13 cellular contexts compared by ENCODE assay signal in the genomic region with DNA sequence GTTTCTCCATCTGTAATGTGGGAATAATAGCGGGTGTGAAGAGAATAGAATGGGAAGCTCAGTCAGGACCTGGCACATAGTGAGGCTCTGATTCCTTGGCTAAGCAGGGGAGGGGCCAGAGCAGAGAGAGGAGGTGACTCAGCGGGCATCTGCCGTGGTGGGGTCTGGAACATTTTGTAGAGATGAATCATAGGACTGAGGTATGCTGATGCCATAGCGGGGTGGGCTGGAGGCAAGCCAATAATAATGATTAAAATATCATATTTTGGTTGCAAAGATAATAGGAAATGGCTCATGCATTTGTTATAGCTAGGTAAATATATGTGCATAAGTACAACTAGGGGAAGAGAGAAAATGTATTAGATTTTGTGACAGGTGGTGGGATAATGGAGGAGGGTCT. TPM values are rescaled to one million over a fixed set of nuclear protein-coding genes. Genes with fewer than 3 reads are reported as not detected.
A peak's percentile ranks its signal among the peaks of the same experiment; 100 is the strongest.
DNase-seq lines count a peak whose midpoint lies in the region; ATAC-seq and TF ChIP-seq lines count a peak whose summit lies in the region.
"Had no signal": no experiment of that assay in that cellular context is flagged by ENCODE, and none has a peak within 500 bp of the region (broad histone marks: within the 10 kb centered on the region; RNA-seq: fewer than 3 reads in every experiment).

No MANE protein-coding gene starts in this region.

- peak overlapping the region; percentile 76 for H3K4me3 Mint-ChIP-seq in endothelial cell (ENCODE audit: unreplicated experiment)
- H3K4me3 Mint-ChIP-seq: activated B cell treated with CpG ODN at 0.5 μM for 24 hours; activated naive CD8-positive, alpha-beta T cell had no signal

- DNase-seq in ELR (ENCODE audit: low read depth): peak; percentile 98
- peak; percentile 33 for DNase-seq in NCI-H460 (ENCODE audit: extremely low read depth, low read depth)
- no peak for DNase-seq in endothelial cell (ENCODE audit: low spot score)
- DNase-seq in osteoblast (ENCODE audit: insufficient read length, low spot score, missing footprints): peak; percentile 95
- no peak for DNase-seq in testis
- DNase-seq in substantia nigra (lab: John Stamatoyannopoulos, UW): no peak
- DNase-seq in activated CD4-positive, CD25-positive, alpha-beta regulatory T cell treated with anti-CD3 and anti-CD28 coated beads, Interleukin-2, amount 50 U/mL, for 72 hours: no peak
- DNase-seq: activated B cell treated with CpG ODN at 0.5 μM for 24 hours, hippocampal formation, NCI-H82, pancreas had no signal

- H3K27ac Mint-ChIP-seq in endothelial cell (ENCODE audit: unreplicated experiment): no peak overlapping the region
- H3K27ac Mint-ChIP-seq: activated B cell treated with CpG ODN at 0.5 μM for 24 hours; activated naive CD8-positive, alpha-beta T cell had no signal

- H3K4me1 ChIP-seq in osteoblast (ENCODE audit: insufficient read depth, low read length): peaks cover 33% of the 10 kb centered on the region
- H3K4me1 ChIP-seq in testis: no peaks in the 10 kb centered on the region
- H3K4me1 ChIP-seq: pancreas had no signal

- H3K4me3 ChIP-seq in osteoblast (ENCODE audit: insufficient read depth, low read length) (no peak overlapping the region), testis (no peak overlapping the region)
- H3K4me3 ChIP-seq: pancreas had no signal

- no peaks in the 10 kb centered on the region for H3K9me3 Mint-ChIP-seq in endothelial cell (ENCODE audit: unreplicated experiment)
- H3K9me3 Mint-ChIP-seq: activated B cell treated with CpG ODN at 0.5 μM for 24 hours had no signal

- no peak for ATAC-seq in HG03520 (IDR thresholded peaks at IDR 0.05; ENCODE audit: unreplicated experiment)

- no peaks in the 10 kb centered on the region for H3K9me3 ChIP-seq in osteoblast (ENCODE audit: low read depth, low read length)
- no peaks in the 10 kb centered on the region for H3K9me3 ChIP-seq in testis
- H3K9me3 ChIP-seq: pancreas had no signal

- H3K27ac ChIP-seq in osteoblast (ENCODE audit: low read depth, low read length): peak overlapping the region; percentile 2
- H3K27ac ChIP-seq in testis: no peak overlapping the region
- no peak overlapping the region for H3K27ac ChIP-seq in substantia nigra (ENCODE audit: low read depth, low read length, poor library complexity, severe bottlenecking)
- H3K27ac ChIP-seq: pancreas had no signal

- H3K36me3 Mint-ChIP-seq in endothelial cell (ENCODE audit: low read depth, unreplicated experiment): peaks cover 3% of the 10 kb centered on the region
- H3K36me3 Mint-ChIP-seq: activated naive CD8-positive, alpha-beta T cell had no signal

- intact Hi-C loops in testis (cut with DNase I; ENCODE audit: low total_unique reads): no loop called here

- H2AFZ ChIP-seq in osteoblast (ENCODE audit: low read length): no peak overlapping the region

- TF ChIP-seq CTCF in endothelial cell (IDR thresholded peaks at IDR 0.05; ENCODE audit: unreplicated experiment) (no peak), osteoblast (IDR thresholded peaks at IDR 0.05; ENCODE audit: extremely low read depth, low read depth, low read length) (no peak), testis (IDR thresholded peaks at IDR 0.05) (no peak)

- no peaks in the 10 kb centered on the region for H3K79me2 ChIP-seq in osteoblast (ENCODE audit: insufficient read depth, low read length)

- no peaks in the 10 kb centered on the region for H3K27me3 ChIP-seq in osteoblast (ENCODE audit: insufficient read depth, low read length)
- no peaks in the 10 kb centered on the region for H3K27me3 ChIP-seq in testis
- H3K27me3 ChIP-seq: pancreas had no signal

- 71 to 77% methylated on average over 4 of the region's 4 CpGs for WGBS in testis, 2 donors

- no peaks in the 10 kb centered on the region for H4K20me1 ChIP-seq in osteoblast (ENCODE audit: insufficient read depth, low read length)

- H3K4me1 Mint-ChIP-seq in endothelial cell (ENCODE audit: unreplicated experiment): peaks cover 8% of the 10 kb centered on the region
- H3K4me1 Mint-ChIP-seq: activated B cell treated with CpG ODN at 0.5 μM for 24 hours had no signal

- no peaks in the 10 kb centered on the region for H3K36me3 ChIP-seq in osteoblast (ENCODE audit: insufficient read depth, low read length)
- H3K36me3 ChIP-seq in testis (ENCODE audit: low read depth, missing control alignments): no peaks in the 10 kb centered on the region
- H3K36me3 ChIP-seq: pancreas had no signal

- peaks cover 2% of the 10 kb centered on the region for H3K27me3 Mint-ChIP-seq in endothelial cell (ENCODE audit: unreplicated experiment)

- TF ChIP-seq POLR2A in testis (IDR thresholded peaks at IDR 0.05): no peak

- peak overlapping the region; percentile 26 for H3K4me2 ChIP-seq in osteoblast (ENCODE audit: insufficient read depth, low read length)

RNA-seq across cellular contexts. Expression of gene TGM4, which starts 11.2 kb away (rescaled TPM):
- total RNA-seq in NCI-H460 (2014; rRNA removed; shearing (Covaris generic)): not detected in 2 replicates
- not detected in 2 replicates for polyA plus RNA-seq in NCI-H460 (2014; cell fraction: nucleus; rRNA removed)
- not detected for total RNA-seq in endothelial cell (ENCODE audit: unreplicated experiment)
- total RNA-seq in osteoblast: not detected in 2 replicates
- total RNA-seq in testis: 1 to 10 TPM in 1 of 2 donors, under 1 TPM in 1; 0.68 to 1.4 TPM
- 1.1 TPM for polyA plus RNA-seq in testis (ENCODE audit: insufficient read depth, low read depth, low replicate concordance)
- total RNA-seq: activated B cell treated with CpG ODN at 0.5 μM for 24 hours, pancreas had no signal
- polyA plus RNA-seq: pancreas had no signal

RNA-seq across cellular contexts. Expression of gene TMEM42, which starts 23.9 kb away (rescaled TPM):
- 17.0 and 17.2 TPM in 2 replicates for total RNA-seq in NCI-H460 (2014; rRNA removed; shearing (Covaris generic))
- polyA plus RNA-seq in NCI-H460 (2014; cell fraction: nucleus; rRNA removed): 26.8 and 28.7 TPM in 2 replicates
- total RNA-seq in endothelial cell (ENCODE audit: unreplicated experiment) (17.7 TPM), osteoblast (15.6 and 18.1 TPM in 2 replicates), testis (10 to 100 TPM; 42.2 to 46.4 TPM)
- 42.2 TPM for polyA plus RNA-seq in testis (ENCODE audit: insufficient read depth, low read depth, low replicate concordance)

Comparison
In these comparisons a context has a peak if more than half of its experiments do, and no peak if none do; other contexts are left out.
1. DNase-seq: peak in ELR (single experiment), NCI-H460 (single experiment) and osteoblast (single experiment); none in endothelial cell (single experiment), testis (single experiment), substantia nigra (0 of 49) and activated CD4-positive, CD25-positive, alpha-beta regulatory T cell treated with anti-CD3 and anti-CD28 coated beads, Interleukin-2, amount 50 U/mL, for 72 hours (single experiment).